Comparison of ENCODE assay signal across 8 cellular contexts in the genomic region with DNA sequence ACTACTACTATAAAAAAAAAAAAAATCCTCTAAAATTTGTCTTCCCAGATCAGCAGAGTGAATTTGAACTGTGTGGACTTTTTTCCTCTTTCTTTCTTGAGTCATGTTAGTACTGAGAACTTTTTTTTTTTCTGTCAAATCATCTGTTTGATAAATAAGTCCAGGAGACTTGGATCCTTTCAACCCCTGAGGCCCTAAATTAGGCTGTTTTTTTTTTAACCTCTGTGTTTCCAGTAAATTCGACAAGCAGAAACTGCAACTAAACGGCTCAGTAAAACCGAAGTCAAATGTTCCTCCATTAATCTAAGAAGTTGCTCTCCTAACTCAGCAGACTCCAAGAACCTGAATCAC. TPM values are rescaled to one million over a fixed set of nuclear protein-coding genes. Genes with fewer than 3 reads are reported as not detected.
DNase-seq lines count a peak whose midpoint lies in the region; ATAC-seq and TF ChIP-seq lines count a peak whose summit lies in the region.

No MANE protein-coding gene starts in this region.

- H2AFZ ChIP-seq in DND-41 (ENCODE audit: low read depth, low read length): no peak overlapping the region
- H2AFZ ChIP-seq in trophoblast cell (ENCODE audit: insufficient read depth, low read length, poor library complexity): no peak overlapping the region

- H2AK5ac ChIP-seq in trophoblast cell (ENCODE audit: low read length): no peak overlapping the region

- WGBS in esophagus muscularis mucosa: 12% methylated on average over 3 of the region's 3 CpGs
- no CpG with 5 or more reads among the region's 3 CpGs for WGBS in trophoblast cell (ENCODE audit: extremely low coverage, insufficient coverage, insufficient read length)

- ATAC-seq in DND-41 (ENCODE audit: insufficient read depth, low read depth): no peak
- no peak for ATAC-seq in HG03432 (IDR thresholded peaks at IDR 0.05; ENCODE audit: unreplicated experiment)
- no peak for ATAC-seq in HG03439 (IDR thresholded peaks at IDR 0.05; ENCODE audit: unreplicated experiment)

- TF ChIP-seq CTCF in DND-41 (IDR thresholded peaks at IDR 0.05; ENCODE audit: borderline replicate concordance, extremely low read depth, low read length, poor library complexity, severe bottlenecking): no peak
- TF ChIP-seq CTCF in esophagus muscularis mucosa (IDR thresholded peaks at IDR 0.05): no peak

- no peak overlapping the region for H4K8ac ChIP-seq in trophoblast cell (ENCODE audit: low read depth, low read length)

- H2BK12ac ChIP-seq in trophoblast cell (ENCODE audit: low read length): no peak overlapping the region

- H3K18ac ChIP-seq in trophoblast cell (ENCODE audit: low read length): no peak overlapping the region

- H4K12ac ChIP-seq in trophoblast cell (ENCODE audit: low read depth, low read length): no peak overlapping the region

- H3K79me2 ChIP-seq in DND-41 (ENCODE audit: insufficient read depth, low read length): no peaks in the 10 kb centered on the region
- peaks cover 13% of the 10 kb centered on the region for H3K79me2 ChIP-seq in trophoblast cell (ENCODE audit: control insufficient read depth, insufficient read depth, low read length, poor library complexity)

- H3K14ac ChIP-seq in trophoblast cell (ENCODE audit: low read length): no peak overlapping the region

- no peak overlapping the region for H4K91ac ChIP-seq in trophoblast cell (ENCODE audit: low read depth, low read length)

- peaks cover 30% of the 10 kb centered on the region for H3K79me1 ChIP-seq in trophoblast cell (ENCODE audit: low read length)

- peaks cover 12% of the 10 kb centered on the region; the same call in 1 of the 2 replicates for H4K20me1 ChIP-seq in DND-41 (ENCODE audit: insufficient read depth, low read length)

- intact Hi-C loops in esophagus muscularis mucosa (cut with DNase I): no loop called here

- H3K27ac ChIP-seq in DND-41 (ENCODE audit: low read length) (peak overlapping the region; percentile 14; the same call in 1 of the 2 replicates), esophagus muscularis mucosa (replicated peaks in 1 of 4) (peak overlapping the region; percentile 97 to 100 (median 99)), trophoblast cell (ENCODE audit: low read depth, low read length) (peak overlapping the region; percentile 76)

- no peak for DNase-seq in DND-41
- peak; percentile 45 for DNase-seq in RPMI7951 (ENCODE audit: low read depth)
- DNase-seq in esophagus muscularis mucosa (ENCODE audit: extremely low spot score): no peak
- DNase-seq in trophoblast cell: no peak
- no peak for DNase-seq in HT-29 (ENCODE audit: low spot score)
- DNase-seq in superior temporal gyrus (ENCODE audit: extremely low spot score): no peak

- H2BK120ac ChIP-seq in trophoblast cell (ENCODE audit: insufficient read depth, low read length, poor library complexity): no peak overlapping the region

- H3K4me1 ChIP-seq in DND-41 (ENCODE audit: insufficient read depth, low read length) (peaks cover 57% of the 10 kb centered on the region), esophagus muscularis mucosa (peaks cover 61 to 79% (median 75%) of the 10 kb centered on the region in 4 donors), trophoblast cell (ENCODE audit: control insufficient read depth in 1 of 2, insufficient read depth in 2 of 2, low read length in 2 of 2) (peaks cover 10 to 11% of the 10 kb centered on the region in 2 experiments)

- H3K9ac ChIP-seq in DND-41 (ENCODE audit: low read depth, low read length) (0 out of 2 replicates have a peak overlapping the region, but pooled peaks have one; percentile 3), trophoblast cell (ENCODE audit: low read length) (no peak overlapping the region)

- peak overlapping the region; percentile 60 for H3K4me2 ChIP-seq in DND-41 (ENCODE audit: insufficient read depth, low read length)
- peak overlapping the region; percentile 52 for H3K4me2 ChIP-seq in trophoblast cell (ENCODE audit: low read length)

- H3K4ac ChIP-seq in trophoblast cell (ENCODE audit: low read depth, low read length): no peak overlapping the region

- peak overlapping the region in 1 of 2 experiments; percentile 24; a peak in 2 of 4 replicates for H3K4me3 ChIP-seq in DND-41 (ENCODE audit: low read depth in 1 of 2, low read length in 2 of 2)
- peak overlapping the region; percentile 82 to 94 (median 86) for H3K4me3 ChIP-seq in esophagus muscularis mucosa
- no peak overlapping the region for H3K4me3 ChIP-seq in trophoblast cell (ENCODE audit: low read depth, low read length)

- H3K36me3 ChIP-seq in DND-41 (ENCODE audit: insufficient read depth, low read length): no peaks in the 10 kb centered on the region
- H3K36me3 ChIP-seq in esophagus muscularis mucosa: peaks cover 5 to 46% (median 12%) of the 10 kb centered on the region in 4 donors
- H3K36me3 ChIP-seq in trophoblast cell (ENCODE audit: control insufficient read depth in 1 of 2, insufficient read depth in 2 of 2, low read length in 2 of 2): peaks cover 3 to 7% of the 10 kb centered on the region in 2 experiments

- H2BK5ac ChIP-seq in trophoblast cell (ENCODE audit: low read depth, low read length, poor library complexity): no peak overlapping the region

- TF ChIP-seq EP300 in esophagus muscularis mucosa (IDR thresholded peaks at IDR 0.05): no peak

- H3K27me3 ChIP-seq in DND-41 (ENCODE audit: insufficient read depth, low read length, poor library complexity) (peaks cover 28% of the 10 kb centered on the region), esophagus muscularis mucosa (no peaks in the 10 kb centered on the region), trophoblast cell (ENCODE audit: insufficient read depth, low read length) (no peaks in the 10 kb centered on the region)

- no peak for TF ChIP-seq POLR2A in esophagus muscularis mucosa (IDR thresholded peaks at IDR 0.05; ENCODE audit: low read depth)

- H3K9me3 ChIP-seq in DND-41 (ENCODE audit: insufficient read depth, low read length, severe bottlenecking): no peaks in the 10 kb centered on the region
- H3K9me3 ChIP-seq in esophagus muscularis mucosa: no peaks in the 10 kb centered on the region
- no peaks in the 10 kb centered on the region for H3K9me3 ChIP-seq in trophoblast cell (ENCODE audit: insufficient read depth, low read depth, low read length)

- H3K23ac ChIP-seq in trophoblast cell (ENCODE audit: low read length): no peak overlapping the region

RNA-seq across cellular contexts. Expression of gene MAP3K8, which starts 2.7 kb away (rescaled TPM):
- 3.9 and 5.4 TPM in 2 replicates for total RNA-seq in RPMI7951 (2014; rRNA removed; shearing (Covaris generic))
- total RNA-seq in esophagus muscularis mucosa: 10 to 100 TPM; 18.7 to 74.2 (median 24.1) TPM
- polyA plus RNA-seq in trophoblast cell (2013): 42.6 and 49.1 TPM in 2 replicates
- 43.8 and 48.2 TPM in 2 replicates for total RNA-seq in HT-29 (2014; rRNA removed; shearing (Covaris generic))

Comparison
In these comparisons a context has a peak if more than half of its experiments do, and no peak if none do; other contexts are left out.
1. H3K27ac ChIP-seq: peak in every context shown above with its lines; median percentile 99 in esophagus muscularis mucosa; 76 in trophoblast cell; 14 in DND-41.